Comparison of ENCODE assay signal across 21 cellular contexts in the genomic region with DNA sequence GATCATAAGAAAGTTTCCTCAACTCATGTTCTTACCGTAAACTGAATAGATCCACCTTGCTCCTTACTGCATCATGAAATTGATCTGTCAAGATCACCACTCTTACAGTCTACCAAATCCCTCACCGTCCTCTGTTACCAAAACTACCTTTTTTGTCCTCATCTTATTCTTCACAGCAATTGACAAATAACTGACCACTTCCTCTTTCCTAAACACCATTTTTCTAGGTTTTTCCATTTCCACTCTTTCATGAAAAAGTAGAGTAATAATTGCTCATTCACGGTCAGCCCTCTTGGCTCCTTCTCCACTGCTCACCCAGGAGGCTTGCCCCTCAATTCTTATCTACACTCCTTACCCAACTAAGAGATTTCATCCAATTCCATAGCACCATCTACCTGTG. TPM values are rescaled to one million over a fixed set of nuclear protein-coding genes. Genes with fewer than 3 reads are reported as not detected.
"Had no signal": no experiment of that assay in that cellular context is flagged by ENCODE, and none has a peak within 500 bp of the region (broad histone marks: within the 10 kb centered on the region; RNA-seq: fewer than 3 reads in every experiment).

No MANE protein-coding gene starts in this region.

- H3K4me1 Mint-ChIP-seq: activated CD4-positive, alpha-beta T cell treated with anti-CD3 and anti-CD28 coated beads, Interleukin-2, amount 10 ng/mL, durations not matched to agents 7 days and 5 days; activated naive CD8-positive, alpha-beta T cell treated with anti-CD3 and anti-CD28 coated beads for 36 hours; T-helper 17 cell had no signal

- H3K27me3 Mint-ChIP-seq: activated CD4-positive, alpha-beta memory T cell treated with anti-CD3 and anti-CD28 coated beads for 36 hours; activated CD4-positive, alpha-beta T cell treated with anti-CD3 and anti-CD28 coated beads, Interleukin-2, amount 10 ng/mL, durations not matched to agents 7 days and 5 days; activated naive CD8-positive, alpha-beta T cell treated with anti-CD3 and anti-CD28 coated beads for 36 hours; T-helper 17 cell had no signal

- H3K27ac Mint-ChIP-seq: activated CD4-positive, alpha-beta memory T cell treated with anti-CD3 and anti-CD28 coated beads for 36 hours; activated CD4-positive, alpha-beta T cell treated with anti-CD3 and anti-CD28 coated beads, Interleukin-2, amount 10 ng/mL, durations not matched to agents 7 days and 5 days; activated naive CD8-positive, alpha-beta T cell treated with anti-CD3 and anti-CD28 coated beads for 36 hours; T-helper 17 cell had no signal

- DNase-seq: activated CD4-positive, alpha-beta memory T cell treated with anti-CD3 and anti-CD28 coated beads for 36 hours; activated CD4-positive, alpha-beta T cell treated with anti-CD3 and anti-CD28 coated beads, Interleukin-2, amount 10 ng/mL, durations not matched to agents 7 days and 5 days; activated CD4-positive, CD25-positive, alpha-beta regulatory T cell; activated CD8-positive, alpha-beta memory T cell treated with anti-CD3 and anti-CD28 coated beads for 24 hours; activated effector memory CD4-positive, alpha-beta T cell treated with anti-CD3 and anti-CD28 coated beads, Interleukin-2, amount 50 U/mL, for 16 hours; activated naive CD4-positive, alpha-beta T cell treated with Interleukin-2 at 50 U/mL for 16 hours; activated naive CD8-positive, alpha-beta T cell treated with anti-CD3 and anti-CD28 coated beads for 36 hours; activated T-cell treated with anti-CD3 and anti-CD28 coated beads, Interleukin-2, amount 50 U/mL, for 4 hours; KG1; NCI-H1105 treated with DMSO at 0.1 percent for 48 hours; NCI-H1436 treated with DMSO at 0.1 percent for 48 hours; NCI-H187; NCI-H2081; NCI-H510A treated with DMSO at 0.1 percent for 48 hours; NCI-H69; OCI-M1; RPMI8226; T-helper 17 cell; T-helper 9 cell had no signal

- H3K9me3 Mint-ChIP-seq: activated CD4-positive, alpha-beta memory T cell treated with anti-CD3 and anti-CD28 coated beads for 36 hours; activated CD4-positive, alpha-beta T cell treated with anti-CD3 and anti-CD28 coated beads, Interleukin-2, amount 10 ng/mL, durations not matched to agents 7 days and 5 days had no signal

- H3K4me3 Mint-ChIP-seq: activated CD4-positive, alpha-beta memory T cell treated with anti-CD3 and anti-CD28 coated beads for 36 hours; activated CD4-positive, alpha-beta T cell treated with anti-CD3 and anti-CD28 coated beads, Interleukin-2, amount 10 ng/mL, durations not matched to agents 7 days and 5 days; activated naive CD8-positive, alpha-beta T cell treated with anti-CD3 and anti-CD28 coated beads for 36 hours; activated T-cell treated with anti-CD3 and anti-CD28 coated beads, Interleukin-2, amount 50 U/mL, for 4 hours; T-helper 17 cell had no signal

RNA-seq across cellular contexts. Expression of a gene that starts 44.9 kb away (rescaled TPM):
- total RNA-seq: M059J had no signal

RNA-seq across cellular contexts. Expression of a gene that starts 53.4 kb away (rescaled TPM):
- total RNA-seq: LHCN-M2, M059J had no signal
